In genomic region chr1:225539575-225539974, GRCh38 we compare ENCODE assay signal across 17 cellular contexts.
DNase-seq lines count a peak whose midpoint lies in the region; ATAC-seq, FAIRE-seq and TF ChIP-seq lines count a peak whose summit lies in the region.
"Had no signal": no experiment of that assay in that cellular context is flagged by ENCODE, and none has a peak within 500 bp of the region (broad histone marks: within the 10 kb centered on the region; RNA-seq: fewer than 3 reads in every experiment).

No MANE protein-coding gene starts in this region.

- peak overlapping the region; percentile 51 for H3K18ac ChIP-seq in mesendoderm (ENCODE audit: low read length)

- peak overlapping the region; percentile 13 for H4K8ac ChIP-seq in mesendoderm (ENCODE audit: low read depth, low read length)

- POLR2A ChIA-PET in A673 (lab: Charles Lee; ENCODE audit: low non-redundant PET) = no interaction called here
- POLR2A ChIA-PET in HEK293 (lab: Yijun Ruan, JAX) = interaction anchor here (1.3 kb wide), 1 partner anchor 238 kb away, joined by 3 read pairs; no protein-coding TSS in a partner anchor
- POLR2A ChIA-PET in OCI-LY7 (lab: Charles Lee) = interaction anchor here (0.6 to 1.5 kb wide), 6 partner anchors 8 to 455 kb away, joined by 3 to 4 read pairs (median 3); no protein-coding TSS in a partner anchor
- POLR2A ChIA-PET in HepG2 (lab: Yijun Ruan, JAX) = no interaction called here

- H2BK15ac ChIP-seq in mesendoderm (replicated peaks; ENCODE audit: low read depth) = no peak overlapping the region

- intact Hi-C loops in A673 (cut with micrococcal nuclease; ENCODE audit: unreplicated experiment) = loop anchor here (10.0 kb wide), 1 partner anchor 235 kb away; the partner anchor contains the start of gene SRP9
- intact Hi-C loops in OCI-LY7 (cut with micrococcal nuclease; ENCODE audit: unreplicated experiment) = no loop called here
- intact Hi-C loops in HepG2 (cut with micrococcal nuclease; ENCODE audit: unreplicated experiment) = no loop called here
- intact Hi-C loops in left ventricle myocardium superior (cut with micrococcal nuclease) = no loop called here

- no peak overlapping the region for H3K23ac ChIP-seq in mesendoderm (ENCODE audit: low read length)

- H3K36me3 ChIP-seq in A673 (ENCODE audit: insufficient read depth, low read length, poor library complexity, severe bottlenecking) = no peaks in the 10 kb centered on the region
- H3K36me3 ChIP-seq in HEK293 (ENCODE audit: control insufficient read depth in 2 of 2, insufficient read depth in 1 of 2, low read length in 2 of 2) = no peaks in the 10 kb centered on the region
- no peaks in the 10 kb centered on the region for H3K36me3 ChIP-seq in OCI-LY7 (ENCODE audit: insufficient read depth, low read length)
- H3K36me3 ChIP-seq in mesendoderm (ENCODE audit: control insufficient read depth, insufficient read depth, low read length) = no peaks in the 10 kb centered on the region
- H3K36me3 ChIP-seq in HepG2 (replicated peaks in 1 of 2; ENCODE audit: control insufficient read depth in 1 of 2, insufficient read depth in 2 of 2, low read length in 2 of 2) = no peaks in the 10 kb centered on the region

- no peak overlapping the region for H2AK5ac ChIP-seq in mesendoderm (ENCODE audit: low read length)

- H3K27ac ChIP-seq in A673 (ENCODE audit: low read depth, low read length, poor library complexity, severe bottlenecking) = peak overlapping the region; percentile 38
- no peak overlapping the region for H3K27ac ChIP-seq in HEK293 (ENCODE audit: extremely low read depth, low read depth, low read length)
- H3K27ac ChIP-seq in OCI-LY7 (ENCODE audit: low read depth, low read length, poor library complexity, severe bottlenecking) = no peak overlapping the region
- H3K27ac ChIP-seq in mesendoderm (ENCODE audit: low read depth, low read length) = no peak overlapping the region
- no peak overlapping the region for H3K27ac ChIP-seq in caudate nucleus (ENCODE audit: low read depth, low read length)
- H3K27ac ChIP-seq in HepG2 (ENCODE audit: extremely low read length, insufficient read depth, low read length) = no peak overlapping the region
- H3K27ac ChIP-seq: SK-N-MC had no signal

- TF ChIP-seq EP300 in HepG2 (IDR thresholded peaks at IDR 0.05; ENCODE audit: low read depth in 2 of 2, low read length in 2 of 2) (no peak), HepG2 (CRISPR knock-in tag; IDR thresholded peaks at IDR 0.05; ENCODE audit: borderline replicate concordance) (no peak)

- no peak overlapping the region for H2BK120ac ChIP-seq in mesendoderm (ENCODE audit: low read depth, low read length)

- H3K79me2 ChIP-seq in OCI-LY7 (ENCODE audit: insufficient read depth, low read depth, low read length) (no peaks in the 10 kb centered on the region), mesendoderm (ENCODE audit: control insufficient read depth, insufficient read depth, low read length) (peaks cover 23% of the 10 kb centered on the region), HepG2 (ENCODE audit: insufficient read depth, low read length) (no peaks in the 10 kb centered on the region)

- no CpG with 5 or more reads among the region's 4 CpGs for WGBS in mesendoderm (ENCODE audit: extremely low coverage, insufficient coverage, low lambda C conversion rate)
- WGBS in HepG2 (ENCODE audit: low lambda C conversion rate) = 97% methylated on average over 4 of the region's 4 CpGs

- CTCF ChIA-PET in A673 (lab: Charles Lee) = no interaction called here
- CTCF ChIA-PET in HEK293 (lab: Yijun Ruan, JAX) = interaction anchor here (0.7 to 1.0 kb wide), 4 partner anchors 18 to 455 kb away, joined by 3 read pairs; no protein-coding TSS in a partner anchor
- CTCF ChIA-PET in OCI-LY7 (lab: Charles Lee; ENCODE audit: unreplicated experiment) = no interaction called here
- CTCF ChIA-PET in HepG2 (lab: Yijun Ruan, JAX; ENCODE audit: low intra/inter-chr PET ratio, low total read pairs) = no interaction called here

- ATAC-seq in HepG2 (no peak), left ventricle myocardium superior (no peak)

- TF ChIP-seq RAD21 in HepG2 (CRISPR knock-in tag; IDR thresholded peaks at IDR 0.05) = no peak

- TF ChIP-seq POLR2A in HepG2 (IDR thresholded peaks at IDR 0.05; ENCODE audit: insufficient read depth in 1 of 2, low read depth in 2 of 2, low read length in 2 of 2) = no peak

- no peak overlapping the region for H3K4ac ChIP-seq in mesendoderm (ENCODE audit: low read depth, low read length)

- H4K20me1 ChIP-seq in OCI-LY7 (ENCODE audit: insufficient read depth, low read length) (no peaks in the 10 kb centered on the region), HepG2 (ENCODE audit: insufficient read depth, low read length) (no peaks in the 10 kb centered on the region)

- H3K9me3 ChIP-seq in A673 (ENCODE audit: low read depth, low read length, poor library complexity, severe bottlenecking) (no peaks in the 10 kb centered on the region), HEK293 (ENCODE audit: control insufficient read depth, insufficient read depth, low read depth, low read length) (no peaks in the 10 kb centered on the region), OCI-LY7 (ENCODE audit: low read length) (no peaks in the 10 kb centered on the region), HepG2 (ENCODE audit: low read length) (no peaks in the 10 kb centered on the region)

- TF ChIP-seq CTCF in A673 (conservative IDR thresholded peaks at IDR 0.05; ENCODE audit: low read depth, low read length) (no peak), HEK293 (tag by site-specific recombination; IDR thresholded peaks at IDR 0.05) (no peak), OCI-LY7 (conservative IDR thresholded peaks at IDR 0.05; ENCODE audit: low read length) (no peak), HepG2 (CRISPR knock-in tag; IDR thresholded peaks at IDR 0.05) (no peak)

- no peak overlapping the region for H3K4me3 ChIP-seq in A673 (ENCODE audit: low read depth, low read length, poor library complexity, severe bottlenecking)
- H3K4me3 ChIP-seq in HEK293 (ENCODE audit: low read depth, low read length) = no peak overlapping the region
- no peak overlapping the region for H3K4me3 ChIP-seq in OCI-LY7 (ENCODE audit: low read depth, low read length, poor library complexity, severe bottlenecking)
- H3K4me3 ChIP-seq in mesendoderm (ENCODE audit: low read length) = no peak overlapping the region
- no peak overlapping the region for H3K4me3 ChIP-seq in HepG2 (replicated peaks in 1 of 3; ENCODE audit: insufficient read depth in 1 of 3, low read depth in 2 of 3, low read length in 3 of 3)
- H3K4me3 ChIP-seq: SK-N-MC had no signal

- no peak overlapping the region for H3K9ac ChIP-seq in mesendoderm (ENCODE audit: low read length)
- no peak overlapping the region for H3K9ac ChIP-seq in HepG2 (ENCODE audit: insufficient read depth, low read depth, low read length)

- in situ Hi-C loops in HepG2 (cut with HindIII; ENCODE audit: extremely low pct_ligation_motif_present, low pct_unique_long_range_greater_than_20kb) = no loop called here

- H3K4me2 ChIP-seq in OCI-LY7 (ENCODE audit: low read length) (peak overlapping the region; percentile 20), mesendoderm (ENCODE audit: low read length) (no peak overlapping the region), HepG2 (ENCODE audit: low read depth, low read length) (no peak overlapping the region)

- H3K56ac ChIP-seq in mesendoderm (ENCODE audit: low read length) = no peak overlapping the region

- FAIRE-seq in HepG2 (lab: Jason Lieb, UNC) = no peak

- H2AFZ ChIP-seq in OCI-LY7 (ENCODE audit: low read length) = no peak overlapping the region
- H2AFZ ChIP-seq in HepG2 (ENCODE audit: low read length) = no peak overlapping the region

- H4K5ac ChIP-seq in mesendoderm (ENCODE audit: low read length) = no peak overlapping the region

- no peaks in the 10 kb centered on the region for H3K27me3 ChIP-seq in A673 (replicated peaks; ENCODE audit: insufficient read depth, low read depth, low read length, poor library complexity)
- H3K27me3 ChIP-seq in mesendoderm (ENCODE audit: insufficient read depth, low read length, poor library complexity) = no peaks in the 10 kb centered on the region
- H3K27me3 ChIP-seq in HepG2 (ENCODE audit: control insufficient read depth in 1 of 2, insufficient read depth in 2 of 2, low read length in 2 of 2) = no peaks in the 10 kb centered on the region

- H3K4me1 ChIP-seq in A673 (ENCODE audit: insufficient read depth, low read length, poor library complexity, severe bottlenecking) = peaks cover 70% of the 10 kb centered on the region
- peaks cover 53% of the 10 kb centered on the region for H3K4me1 ChIP-seq in HEK293 (ENCODE audit: control insufficient read depth, insufficient read depth, low read length)
- H3K4me1 ChIP-seq in OCI-LY7 (ENCODE audit: insufficient read depth, low read length, poor library complexity, severe bottlenecking) = peaks cover 28% of the 10 kb centered on the region
- H3K4me1 ChIP-seq in mesendoderm (ENCODE audit: control insufficient read depth, low read depth, low read length) = peaks cover 11% of the 10 kb centered on the region
- no peaks in the 10 kb centered on the region for H3K4me1 ChIP-seq in HepG2 (ENCODE audit: insufficient read depth, low read length)

- H3K79me1 ChIP-seq in mesendoderm (ENCODE audit: low read length) = peaks cover 4% of the 10 kb centered on the region

- H2BK5ac ChIP-seq in mesendoderm (ENCODE audit: low read length) = no peak overlapping the region

- DNase-seq in A673 (ENCODE audit: low spot score) = no peak
- peak; percentile 7 for DNase-seq in OCI-LY7 (ENCODE audit: low spot score)
- no peak for DNase-seq in mesendoderm
- DNase-seq in caudate nucleus (lab: John Stamatoyannopoulos, UW) = no peak
- DNase-seq in HepG2 (ENCODE audit: low spot score) = no peak
- DNase-seq in left ventricle myocardium superior = no peak
- DNase-seq in DMS 273 (lab: John Stamatoyannopoulos, UW; ENCODE audit: unreplicated experiment) = no peak
- DNase-seq: EL, GF-D8, Kasumi-1, NCI-H1417 treated with DMSO at 0.1 percent for 48 hours, NCI-H187, NCI-H446, NCI-H526, Right ventricle myocardium superior had no signal

- BruUV-seq in A673 (replicated peaks; lab: Mats Ljungman, UMichigan) (no TSS peak), OCI-LY7 (replicated peaks; lab: Mats Ljungman, UMichigan) (no TSS peak), HepG2 (replicated peaks; lab: Mats Ljungman, UMichigan) (no TSS peak)

- no peaks in the 10 kb centered on the region for H3K9me2 ChIP-seq in OCI-LY7 (ENCODE audit: insufficient read depth, low read length)

TF ChIP-seq in HEK293, 187 proteins besides CTCF, POLR2A, EP300 and RAD21 (continues in another document):
- no peak for TF ChIP-seq ZEB2 (tag by site-specific recombination; IDR thresholded peaks at IDR 0.05)

TF ChIP-seq in HepG2, 621 proteins besides CTCF, POLR2A, EP300 and RAD21 (continues in another document):
- TF ChIP-seq RCOR2 (CRISPR knock-in tag; IDR thresholded peaks at IDR 0.05) (no peak), TARDBP (CRISPR knock-in tag; IDR thresholded peaks at IDR 0.05) (no peak), HES4 (CRISPR knock-in tag; IDR thresholded peaks at IDR 0.05; ENCODE audit: borderline replicate concordance) (no peak)

Comparison
In these comparisons a context has a peak if more than half of its experiments do, and no peak if none do; other contexts are left out.
1. POLR2A ChIA-PET loops: an anchor here in HEK293 (1.3 kb wide) and OCI-LY7 (0.6 to 1.5 kb wide); none called in A673 and HepG2.